In the genomic region with DNA sequence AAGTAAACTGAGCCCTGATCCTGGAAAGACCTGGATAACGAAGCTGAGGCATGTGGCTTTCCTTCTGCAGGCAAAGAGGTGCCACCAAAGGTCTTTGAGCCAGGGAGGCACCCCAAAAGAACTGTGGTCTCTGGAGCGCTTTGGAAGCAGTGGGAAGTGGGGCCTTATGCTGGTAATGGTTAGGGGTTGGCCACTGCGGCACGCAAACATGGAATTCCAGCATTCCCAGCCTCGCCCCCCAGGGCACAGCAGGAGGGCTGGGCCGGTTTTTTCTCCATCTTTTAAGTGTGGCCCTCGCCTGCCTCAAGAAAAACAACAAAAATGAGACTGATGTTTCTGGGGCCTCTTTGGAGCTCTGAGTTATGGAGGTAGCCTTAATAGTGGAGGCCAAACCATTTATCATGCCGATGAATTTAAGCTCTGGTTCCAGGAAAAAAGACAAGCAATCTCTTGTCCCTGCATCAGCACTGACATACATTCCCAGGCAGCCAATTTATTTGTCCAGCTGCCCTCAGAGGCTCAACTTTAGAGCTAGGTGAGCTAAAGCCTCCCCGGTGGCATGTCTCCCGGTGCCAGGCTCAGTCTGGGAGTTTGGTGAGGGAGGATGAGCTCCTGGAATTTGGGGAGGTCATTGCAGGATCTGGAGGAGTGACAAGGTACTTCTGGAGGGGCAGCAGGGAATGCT, we compare ENCODE assay signal across 19 cellular contexts.
DNase-seq lines count a peak whose midpoint lies in the region; ATAC-seq and TF ChIP-seq lines count a peak whose summit lies in the region.
"Had no signal": no experiment of that assay in that cellular context is flagged by ENCODE, and none has a peak within 500 bp of the region (broad histone marks: within the 10 kb centered on the region; RNA-seq: fewer than 3 reads in every experiment).

No MANE protein-coding gene starts in this region.

- peak overlapping the region; percentile 27 for H3K9ac ChIP-seq in NT2/D1 (ENCODE audit: insufficient read length, low read depth)
- H3K9ac ChIP-seq: GM23248, KMS-11 had no signal

- H3K27me3 Mint-ChIP-seq in WTC11 (ENCODE audit: low read depth) (no peaks in the 10 kb centered on the region), immature natural killer cell (ENCODE audit: low read depth in 3 of 3) (peaks cover 1 to 8% (median 4%) of the 10 kb centered on the region in 3 donors)

- no peaks in the 10 kb centered on the region for H3K36me3 ChIP-seq in NT2/D1 (ENCODE audit: insufficient read depth, insufficient read length, low read length)
- H3K36me3 ChIP-seq: BE2C had no signal

- no peaks in the 10 kb centered on the region for H3K9me3 ChIP-seq in NT2/D1 (ENCODE audit: insufficient read depth, low read length)
- H3K9me3 ChIP-seq: BE2C had no signal

- H3K4me3 ChIP-seq in NT2/D1 (ENCODE audit: insufficient read length, low read depth), result no peak overlapping the region
- H3K4me3 ChIP-seq: GM23248 had no signal

- no peaks in the 10 kb centered on the region for H3K36me3 Mint-ChIP-seq in WTC11
- no peaks in the 10 kb centered on the region for H3K36me3 Mint-ChIP-seq in immature natural killer cell
- H3K36me3 Mint-ChIP-seq: IgD-negative memory B cell had no signal

- ATAC-seq in WTC11, result no peak
- ATAC-seq: Right ventricle myocardium inferior had no signal

- CTCF ChIA-PET in WTC11 (lab: Charles Lee), result no interaction called here

- no peak for TF ChIP-seq CTCF in WTC11 (IDR thresholded peaks at IDR 0.05)

- DNase-seq in SHP77 (lab: John Stamatoyannopoulos, UW) (peak; percentile 24 to 44), SHP77 treated with DMSO at 0.1 percent for 48 hours (lab: John Stamatoyannopoulos, UW) (no peak), NT2/D1 (ENCODE audit: low read depth, low spot score) (no peak), WTC11 (ENCODE audit: low spot score) (peak; percentile 29), immature natural killer cell (no peak), DMS79 treated with DMSO at 0.1 percent for 48 hours (lab: John Stamatoyannopoulos, UW) (no peak)
- DNase-seq in stimulated activated CD4-positive, alpha-beta T cell treated with anti-CD3 and anti-CD28 coated beads, Interleukin-4, amount 100 ng/mL, for 4 hours, result no peak
- DNase-seq: 8988T, ACHN, BE2C, DMS153, GM23248, HCEC 1CT, MM.1S, NCI-H2029 treated with DMSO at 0.1 percent for 48 hours, OCI-M1 had no signal

- no peak overlapping the region for H3K27ac Mint-ChIP-seq in WTC11
- no peak overlapping the region for H3K27ac Mint-ChIP-seq in immature natural killer cell

- peaks cover 31% of the 10 kb centered on the region for H3K4me1 ChIP-seq in NT2/D1 (ENCODE audit: insufficient read depth, insufficient read length)

- H3K4me1 Mint-ChIP-seq in WTC11 (peaks cover 13% of the 10 kb centered on the region), immature natural killer cell (no peaks in the 10 kb centered on the region)

- H3K4me3 Mint-ChIP-seq in WTC11, result no peak overlapping the region
- H3K4me3 Mint-ChIP-seq in immature natural killer cell, result no peak overlapping the region

- peaks cover 47% of the 10 kb centered on the region for H3K27me3 ChIP-seq in NT2/D1 (ENCODE audit: insufficient read depth, insufficient read length)
- H3K27me3 ChIP-seq: BE2C had no signal

- H3K9me3 Mint-ChIP-seq in WTC11 (no peaks in the 10 kb centered on the region), immature natural killer cell (no peaks in the 10 kb centered on the region)

- POLR2A ChIA-PET in WTC11 (lab: Charles Lee), result no interaction called here

TF ChIP-seq in WTC11, 78 proteins besides CTCF, POLR2A, EP300 and RAD21 (continues in another document):
- TF ChIP-seq EMX1 (CRISPR knock-in tag; IDR thresholded peaks at IDR 0.05) (no peak), MXD4 (CRISPR knock-in tag; IDR thresholded peaks at IDR 0.05; ENCODE audit: borderline replicate concordance) (no peak), ZNF121 (CRISPR knock-in tag; IDR thresholded peaks at IDR 0.05) (no peak), NR1H2 (CRISPR knock-in tag; IDR thresholded peaks at IDR 0.05) (no peak), RORB (CRISPR knock-in tag; IDR thresholded peaks at IDR 0.05) (no peak), ZNF423 (CRISPR knock-in tag; IDR thresholded peaks at IDR 0.05) (no peak)
- TF ChIP-seq, protein P1, sequence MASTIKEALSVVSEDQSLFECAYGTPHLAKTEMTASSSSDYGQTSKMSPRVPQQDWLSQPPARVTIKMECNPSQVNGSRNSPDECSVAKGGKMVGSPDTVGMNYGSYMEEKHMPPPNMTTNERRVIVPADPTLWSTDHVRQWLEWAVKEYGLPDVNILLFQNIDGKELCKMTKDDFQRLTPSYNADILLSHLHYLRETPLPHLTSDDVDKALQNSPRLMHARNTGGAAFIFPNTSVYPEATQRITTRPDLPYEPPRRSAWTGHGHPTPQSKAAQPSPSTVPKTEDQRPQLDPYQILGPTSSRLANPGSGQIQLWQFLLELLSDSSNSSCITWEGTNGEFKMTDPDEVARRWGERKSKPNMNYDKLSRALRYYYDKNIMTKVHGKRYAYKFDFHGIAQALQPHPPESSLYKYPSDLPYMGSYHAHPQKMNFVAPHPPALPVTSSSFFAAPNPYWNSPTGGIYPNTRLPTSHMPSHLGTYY (CRISPR knock-in tag; IDR thresholded peaks at IDR 0.05), result no peak
- TF ChIP-seq, protein P2, sequence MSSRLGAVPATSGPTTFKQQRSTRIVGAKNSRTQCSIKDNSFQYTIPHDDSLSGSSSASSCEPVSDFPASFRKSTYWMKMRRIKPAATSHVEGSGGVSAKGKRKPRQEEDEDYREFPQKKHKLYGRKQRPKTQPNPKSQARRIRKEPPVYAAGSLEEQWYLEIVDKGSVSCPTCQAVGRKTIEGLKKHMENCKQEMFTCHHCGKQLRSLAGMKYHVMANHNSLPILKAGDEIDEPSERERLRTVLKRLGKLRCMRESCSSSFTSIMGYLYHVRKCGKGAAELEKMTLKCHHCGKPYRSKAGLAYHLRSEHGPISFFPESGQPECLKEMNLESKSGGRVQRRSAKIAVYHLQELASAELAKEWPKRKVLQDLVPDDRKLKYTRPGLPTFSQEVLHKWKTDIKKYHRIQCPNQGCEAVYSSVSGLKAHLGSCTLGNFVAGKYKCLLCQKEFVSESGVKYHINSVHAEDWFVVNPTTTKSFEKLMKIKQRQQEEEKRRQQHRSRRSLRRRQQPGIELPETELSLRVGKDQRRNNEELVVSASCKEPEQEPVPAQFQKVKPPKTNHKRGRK (CRISPR knock-in tag; IDR thresholded peaks at IDR 0.05; ENCODE audit: borderline replicate concordance), result no peak
- TF ChIP-seq, protein P3, sequence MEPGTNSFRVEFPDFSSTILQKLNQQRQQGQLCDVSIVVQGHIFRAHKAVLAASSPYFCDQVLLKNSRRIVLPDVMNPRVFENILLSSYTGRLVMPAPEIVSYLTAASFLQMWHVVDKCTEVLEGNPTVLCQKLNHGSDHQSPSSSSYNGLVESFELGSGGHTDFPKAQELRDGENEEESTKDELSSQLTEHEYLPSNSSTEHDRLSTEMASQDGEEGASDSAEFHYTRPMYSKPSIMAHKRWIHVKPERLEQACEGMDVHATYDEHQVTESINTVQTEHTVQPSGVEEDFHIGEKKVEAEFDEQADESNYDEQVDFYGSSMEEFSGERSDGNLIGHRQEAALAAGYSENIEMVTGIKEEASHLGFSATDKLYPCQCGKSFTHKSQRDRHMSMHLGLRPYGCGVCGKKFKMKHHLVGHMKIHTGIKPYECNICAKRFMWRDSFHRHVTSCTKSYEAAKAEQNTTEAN (CRISPR knock-in tag; IDR thresholded peaks at IDR 0.05), result no peak
- TF ChIP-seq, protein P4, sequence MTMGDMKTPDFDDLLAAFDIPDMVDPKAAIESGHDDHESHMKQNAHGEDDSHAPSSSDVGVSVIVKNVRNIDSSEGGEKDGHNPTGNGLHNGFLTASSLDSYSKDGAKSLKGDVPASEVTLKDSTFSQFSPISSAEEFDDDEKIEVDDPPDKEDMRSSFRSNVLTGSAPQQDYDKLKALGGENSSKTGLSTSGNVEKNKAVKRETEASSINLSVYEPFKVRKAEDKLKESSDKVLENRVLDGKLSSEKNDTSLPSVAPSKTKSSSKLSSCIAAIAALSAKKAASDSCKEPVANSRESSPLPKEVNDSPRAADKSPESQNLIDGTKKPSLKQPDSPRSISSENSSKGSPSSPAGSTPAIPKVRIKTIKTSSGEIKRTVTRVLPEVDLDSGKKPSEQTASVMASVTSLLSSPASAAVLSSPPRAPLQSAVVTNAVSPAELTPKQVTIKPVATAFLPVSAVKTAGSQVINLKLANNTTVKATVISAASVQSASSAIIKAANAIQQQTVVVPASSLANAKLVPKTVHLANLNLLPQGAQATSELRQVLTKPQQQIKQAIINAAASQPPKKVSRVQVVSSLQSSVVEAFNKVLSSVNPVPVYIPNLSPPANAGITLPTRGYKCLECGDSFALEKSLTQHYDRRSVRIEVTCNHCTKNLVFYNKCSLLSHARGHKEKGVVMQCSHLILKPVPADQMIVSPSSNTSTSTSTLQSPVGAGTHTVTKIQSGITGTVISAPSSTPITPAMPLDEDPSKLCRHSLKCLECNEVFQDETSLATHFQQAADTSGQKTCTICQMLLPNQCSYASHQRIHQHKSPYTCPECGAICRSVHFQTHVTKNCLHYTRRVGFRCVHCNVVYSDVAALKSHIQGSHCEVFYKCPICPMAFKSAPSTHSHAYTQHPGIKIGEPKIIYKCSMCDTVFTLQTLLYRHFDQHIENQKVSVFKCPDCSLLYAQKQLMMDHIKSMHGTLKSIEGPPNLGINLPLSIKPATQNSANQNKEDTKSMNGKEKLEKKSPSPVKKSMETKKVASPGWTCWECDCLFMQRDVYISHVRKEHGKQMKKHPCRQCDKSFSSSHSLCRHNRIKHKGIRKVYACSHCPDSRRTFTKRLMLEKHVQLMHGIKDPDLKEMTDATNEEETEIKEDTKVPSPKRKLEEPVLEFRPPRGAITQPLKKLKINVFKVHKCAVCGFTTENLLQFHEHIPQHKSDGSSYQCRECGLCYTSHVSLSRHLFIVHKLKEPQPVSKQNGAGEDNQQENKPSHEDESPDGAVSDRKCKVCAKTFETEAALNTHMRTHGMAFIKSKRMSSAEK (CRISPR knock-in tag; IDR thresholded peaks at IDR 0.05; ENCODE audit: borderline replicate concordance), result no peak
- TF ChIP-seq, protein P5, sequence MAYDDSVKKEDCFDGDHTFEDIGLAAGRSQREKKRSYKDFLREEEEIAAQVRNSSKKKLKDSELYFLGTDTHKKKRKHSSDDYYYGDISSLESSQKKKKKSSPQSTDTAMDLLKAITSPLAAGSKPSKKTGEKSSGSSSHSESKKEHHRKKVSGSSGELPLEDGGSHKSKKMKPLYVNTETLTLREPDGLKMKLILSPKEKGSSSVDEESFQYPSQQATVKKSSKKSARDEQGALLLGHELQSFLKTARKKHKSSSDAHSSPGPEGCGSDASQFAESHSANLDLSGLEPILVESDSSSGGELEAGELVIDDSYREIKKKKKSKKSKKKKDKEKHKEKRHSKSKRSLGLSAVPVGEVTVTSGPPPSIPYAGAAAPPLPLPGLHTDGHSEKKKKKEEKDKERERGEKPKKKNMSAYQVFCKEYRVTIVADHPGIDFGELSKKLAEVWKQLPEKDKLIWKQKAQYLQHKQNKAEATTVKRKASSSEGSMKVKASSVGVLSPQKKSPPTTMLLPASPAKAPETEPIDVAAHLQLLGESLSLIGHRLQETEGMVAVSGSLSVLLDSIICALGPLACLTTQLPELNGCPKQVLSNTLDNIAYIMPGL (CRISPR knock-in tag; IDR thresholded peaks at IDR 0.05), result no peak

Comparison
In these comparisons a context has a peak if more than half of its experiments do, and no peak if none do; other contexts are left out.
1. DNase-seq: peak in SHP77 (2 of 2) and WTC11 (single experiment); none in SHP77 treated with DMSO at 0.1 percent for 48 hours (single experiment), NT2/D1 (single experiment), immature natural killer cell (0 of 3), stimulated activated CD4-positive, alpha-beta T cell treated with anti-CD3 and anti-CD28 coated beads, Interleukin-4, amount 100 ng/mL, for 4 hours (0 of 2) and DMS79 treated with DMSO at 0.1 percent for 48 hours (single experiment).